1 cellular context compared by ENCODE assay signal in the genomic region with DNA sequence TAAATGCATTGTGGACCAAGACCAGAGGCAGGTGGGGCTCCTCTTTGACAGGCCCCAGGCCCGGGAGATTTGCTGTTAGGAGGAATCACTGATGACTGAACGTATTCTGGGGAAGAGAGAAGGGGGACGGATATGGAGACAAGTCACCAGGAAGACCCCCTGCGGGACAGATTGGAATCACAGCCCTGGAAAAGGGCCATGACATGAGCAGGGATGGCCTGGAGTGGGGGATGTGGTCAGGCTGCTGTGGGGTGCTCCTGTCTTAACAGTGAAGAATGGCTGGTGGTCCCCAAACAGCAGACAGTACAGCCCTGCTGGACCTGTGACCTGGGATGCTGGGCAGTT.
TF ChIP-seq lines count a peak whose summit lies in the region.

No MANE protein-coding gene starts in this region.

TF ChIP-seq in H1, 55 proteins besides CTCF, POLR2A, EP300 and RAD21:
- TF ChIP-seq KDM5A (IDR thresholded peaks at IDR 0.05; ENCODE audit: low read length) = no peak
- no peak for TF ChIP-seq TAF7 (optimal IDR thresholded peaks at IDR 0.05; ENCODE audit: borderline replicate concordance, low read depth, low read length)
- TF ChIP-seq ZNF274 (IDR thresholded peaks at IDR 0.05; ENCODE audit: borderline replicate concordance, extremely low read depth, low read length) = no peak
- no peak for TF ChIP-seq SP2 (IDR thresholded peaks at IDR 0.05; ENCODE audit: low read length)
- TF ChIP-seq ASH2L (IDR thresholded peaks at IDR 0.05; ENCODE audit: low read length) = no peak
- TF ChIP-seq GTF2F1 (IDR thresholded peaks at IDR 0.05; ENCODE audit: borderline replicate concordance, low read depth, low read length) = no peak
- TF ChIP-seq, protein P1, sequence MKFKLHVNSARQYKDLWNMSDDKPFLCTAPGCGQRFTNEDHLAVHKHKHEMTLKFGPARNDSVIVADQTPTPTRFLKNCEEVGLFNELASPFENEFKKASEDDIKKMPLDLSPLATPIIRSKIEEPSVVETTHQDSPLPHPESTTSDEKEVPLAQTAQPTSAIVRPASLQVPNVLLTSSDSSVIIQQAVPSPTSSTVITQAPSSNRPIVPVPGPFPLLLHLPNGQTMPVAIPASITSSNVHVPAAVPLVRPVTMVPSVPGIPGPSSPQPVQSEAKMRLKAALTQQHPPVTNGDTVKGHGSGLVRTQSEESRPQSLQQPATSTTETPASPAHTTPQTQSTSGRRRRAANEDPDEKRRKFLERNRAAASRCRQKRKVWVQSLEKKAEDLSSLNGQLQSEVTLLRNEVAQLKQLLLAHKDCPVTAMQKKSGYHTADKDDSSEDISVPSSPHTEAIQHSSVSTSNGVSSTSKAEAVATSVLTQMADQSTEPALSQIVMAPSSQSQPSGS (IDR thresholded peaks at IDR 0.05; ENCODE audit: low read length) = no peak
- TF ChIP-seq RNF2 (IDR thresholded peaks at IDR 0.05; ENCODE audit: borderline replicate concordance, low read depth, low read length, missing control alignments, poor library complexity, severe bottlenecking) = no peak
- TF ChIP-seq, protein P2, sequence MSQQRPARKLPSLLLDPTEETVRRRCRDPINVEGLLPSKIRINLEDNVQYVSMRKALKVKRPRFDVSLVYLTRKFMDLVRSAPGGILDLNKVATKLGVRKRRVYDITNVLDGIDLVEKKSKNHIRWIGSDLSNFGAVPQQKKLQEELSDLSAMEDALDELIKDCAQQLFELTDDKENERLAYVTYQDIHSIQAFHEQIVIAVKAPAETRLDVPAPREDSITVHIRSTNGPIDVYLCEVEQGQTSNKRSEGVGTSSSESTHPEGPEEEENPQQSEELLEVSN (IDR thresholded peaks at IDR 0.05) = no peak
- TF ChIP-seq TEAD4 (IDR thresholded peaks at IDR 0.05; ENCODE audit: low read depth, low read length) = no peak
- TF ChIP-seq NRF1 (IDR thresholded peaks at IDR 0.05; ENCODE audit: low read depth, low read length) = no peak
- TF ChIP-seq CREB1 (IDR thresholded peaks at IDR 0.05) = no peak
- TF ChIP-seq, protein P3, sequence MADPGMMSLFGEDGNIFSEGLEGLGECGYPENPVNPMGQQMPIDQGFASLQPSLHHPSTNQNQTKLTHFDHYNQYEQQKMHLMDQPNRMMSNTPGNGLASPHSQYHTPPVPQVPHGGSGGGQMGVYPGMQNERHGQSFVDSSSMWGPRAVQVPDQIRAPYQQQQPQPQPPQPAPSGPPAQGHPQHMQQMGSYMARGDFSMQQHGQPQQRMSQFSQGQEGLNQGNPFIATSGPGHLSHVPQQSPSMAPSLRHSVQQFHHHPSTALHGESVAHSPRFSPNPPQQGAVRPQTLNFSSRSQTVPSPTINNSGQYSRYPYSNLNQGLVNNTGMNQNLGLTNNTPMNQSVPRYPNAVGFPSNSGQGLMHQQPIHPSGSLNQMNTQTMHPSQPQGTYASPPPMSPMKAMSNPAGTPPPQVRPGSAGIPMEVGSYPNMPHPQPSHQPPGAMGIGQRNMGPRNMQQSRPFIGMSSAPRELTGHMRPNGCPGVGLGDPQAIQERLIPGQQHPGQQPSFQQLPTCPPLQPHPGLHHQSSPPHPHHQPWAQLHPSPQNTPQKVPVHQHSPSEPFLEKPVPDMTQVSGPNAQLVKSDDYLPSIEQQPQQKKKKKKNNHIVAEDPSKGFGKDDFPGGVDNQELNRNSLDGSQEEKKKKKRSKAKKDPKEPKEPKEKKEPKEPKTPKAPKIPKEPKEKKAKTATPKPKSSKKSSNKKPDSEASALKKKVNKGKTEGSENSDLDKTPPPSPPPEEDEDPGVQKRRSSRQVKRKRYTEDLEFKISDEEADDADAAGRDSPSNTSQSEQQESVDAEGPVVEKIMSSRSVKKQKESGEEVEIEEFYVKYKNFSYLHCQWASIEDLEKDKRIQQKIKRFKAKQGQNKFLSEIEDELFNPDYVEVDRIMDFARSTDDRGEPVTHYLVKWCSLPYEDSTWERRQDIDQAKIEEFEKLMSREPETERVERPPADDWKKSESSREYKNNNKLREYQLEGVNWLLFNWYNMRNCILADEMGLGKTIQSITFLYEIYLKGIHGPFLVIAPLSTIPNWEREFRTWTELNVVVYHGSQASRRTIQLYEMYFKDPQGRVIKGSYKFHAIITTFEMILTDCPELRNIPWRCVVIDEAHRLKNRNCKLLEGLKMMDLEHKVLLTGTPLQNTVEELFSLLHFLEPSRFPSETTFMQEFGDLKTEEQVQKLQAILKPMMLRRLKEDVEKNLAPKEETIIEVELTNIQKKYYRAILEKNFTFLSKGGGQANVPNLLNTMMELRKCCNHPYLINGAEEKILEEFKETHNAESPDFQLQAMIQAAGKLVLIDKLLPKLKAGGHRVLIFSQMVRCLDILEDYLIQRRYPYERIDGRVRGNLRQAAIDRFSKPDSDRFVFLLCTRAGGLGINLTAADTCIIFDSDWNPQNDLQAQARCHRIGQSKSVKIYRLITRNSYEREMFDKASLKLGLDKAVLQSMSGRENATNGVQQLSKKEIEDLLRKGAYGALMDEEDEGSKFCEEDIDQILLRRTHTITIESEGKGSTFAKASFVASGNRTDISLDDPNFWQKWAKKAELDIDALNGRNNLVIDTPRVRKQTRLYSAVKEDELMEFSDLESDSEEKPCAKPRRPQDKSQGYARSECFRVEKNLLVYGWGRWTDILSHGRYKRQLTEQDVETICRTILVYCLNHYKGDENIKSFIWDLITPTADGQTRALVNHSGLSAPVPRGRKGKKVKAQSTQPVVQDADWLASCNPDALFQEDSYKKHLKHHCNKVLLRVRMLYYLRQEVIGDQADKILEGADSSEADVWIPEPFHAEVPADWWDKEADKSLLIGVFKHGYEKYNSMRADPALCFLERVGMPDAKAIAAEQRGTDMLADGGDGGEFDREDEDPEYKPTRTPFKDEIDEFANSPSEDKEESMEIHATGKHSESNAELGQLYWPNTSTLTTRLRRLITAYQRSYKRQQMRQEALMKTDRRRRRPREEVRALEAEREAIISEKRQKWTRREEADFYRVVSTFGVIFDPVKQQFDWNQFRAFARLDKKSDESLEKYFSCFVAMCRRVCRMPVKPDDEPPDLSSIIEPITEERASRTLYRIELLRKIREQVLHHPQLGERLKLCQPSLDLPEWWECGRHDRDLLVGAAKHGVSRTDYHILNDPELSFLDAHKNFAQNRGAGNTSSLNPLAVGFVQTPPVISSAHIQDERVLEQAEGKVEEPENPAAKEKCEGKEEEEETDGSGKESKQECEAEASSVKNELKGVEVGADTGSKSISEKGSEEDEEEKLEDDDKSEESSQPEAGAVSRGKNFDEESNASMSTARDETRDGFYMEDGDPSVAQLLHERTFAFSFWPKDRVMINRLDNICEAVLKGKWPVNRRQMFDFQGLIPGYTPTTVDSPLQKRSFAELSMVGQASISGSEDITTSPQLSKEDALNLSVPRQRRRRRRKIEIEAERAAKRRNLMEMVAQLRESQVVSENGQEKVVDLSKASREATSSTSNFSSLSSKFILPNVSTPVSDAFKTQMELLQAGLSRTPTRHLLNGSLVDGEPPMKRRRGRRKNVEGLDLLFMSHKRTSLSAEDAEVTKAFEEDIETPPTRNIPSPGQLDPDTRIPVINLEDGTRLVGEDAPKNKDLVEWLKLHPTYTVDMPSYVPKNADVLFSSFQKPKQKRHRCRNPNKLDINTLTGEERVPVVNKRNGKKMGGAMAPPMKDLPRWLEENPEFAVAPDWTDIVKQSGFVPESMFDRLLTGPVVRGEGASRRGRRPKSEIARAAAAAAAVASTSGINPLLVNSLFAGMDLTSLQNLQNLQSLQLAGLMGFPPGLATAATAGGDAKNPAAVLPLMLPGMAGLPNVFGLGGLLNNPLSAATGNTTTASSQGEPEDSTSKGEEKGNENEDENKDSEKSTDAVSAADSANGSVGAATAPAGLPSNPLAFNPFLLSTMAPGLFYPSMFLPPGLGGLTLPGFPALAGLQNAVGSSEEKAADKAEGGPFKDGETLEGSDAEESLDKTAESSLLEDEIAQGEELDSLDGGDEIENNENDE (IDR thresholded peaks at IDR 0.05; ENCODE audit: insufficient replicate concordance, low read length) = no peak
- TF ChIP-seq SUZ12 (IDR thresholded peaks at IDR 0.05; ENCODE audit: low read length) = no peak
- TF ChIP-seq, protein P4, sequence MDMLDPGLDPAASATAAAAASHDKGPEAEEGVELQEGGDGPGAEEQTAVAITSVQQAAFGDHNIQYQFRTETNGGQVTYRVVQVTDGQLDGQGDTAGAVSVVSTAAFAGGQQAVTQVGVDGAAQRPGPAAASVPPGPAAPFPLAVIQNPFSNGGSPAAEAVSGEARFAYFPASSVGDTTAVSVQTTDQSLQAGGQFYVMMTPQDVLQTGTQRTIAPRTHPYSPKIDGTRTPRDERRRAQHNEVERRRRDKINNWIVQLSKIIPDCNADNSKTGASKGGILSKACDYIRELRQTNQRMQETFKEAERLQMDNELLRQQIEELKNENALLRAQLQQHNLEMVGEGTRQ (IDR thresholded peaks at IDR 0.05; ENCODE audit: low read length) = no peak
- TF ChIP-seq TBP (IDR thresholded peaks at IDR 0.05; ENCODE audit: low read depth, low read length) = no peak
- TF ChIP-seq PHF8 (conservative IDR thresholded peaks at IDR 0.05; ENCODE audit: low read depth, low read length) = no peak
- TF ChIP-seq BRCA1 (IDR thresholded peaks at IDR 0.05; ENCODE audit: low read depth, low read length) = no peak
- TF ChIP-seq EZH2 (IDR thresholded peaks at IDR 0.05; ENCODE audit: low read depth, low read length, severe bottlenecking) = no peak
